Comparison of ENCODE assay signal across 20 cellular contexts in the genomic region with DNA sequence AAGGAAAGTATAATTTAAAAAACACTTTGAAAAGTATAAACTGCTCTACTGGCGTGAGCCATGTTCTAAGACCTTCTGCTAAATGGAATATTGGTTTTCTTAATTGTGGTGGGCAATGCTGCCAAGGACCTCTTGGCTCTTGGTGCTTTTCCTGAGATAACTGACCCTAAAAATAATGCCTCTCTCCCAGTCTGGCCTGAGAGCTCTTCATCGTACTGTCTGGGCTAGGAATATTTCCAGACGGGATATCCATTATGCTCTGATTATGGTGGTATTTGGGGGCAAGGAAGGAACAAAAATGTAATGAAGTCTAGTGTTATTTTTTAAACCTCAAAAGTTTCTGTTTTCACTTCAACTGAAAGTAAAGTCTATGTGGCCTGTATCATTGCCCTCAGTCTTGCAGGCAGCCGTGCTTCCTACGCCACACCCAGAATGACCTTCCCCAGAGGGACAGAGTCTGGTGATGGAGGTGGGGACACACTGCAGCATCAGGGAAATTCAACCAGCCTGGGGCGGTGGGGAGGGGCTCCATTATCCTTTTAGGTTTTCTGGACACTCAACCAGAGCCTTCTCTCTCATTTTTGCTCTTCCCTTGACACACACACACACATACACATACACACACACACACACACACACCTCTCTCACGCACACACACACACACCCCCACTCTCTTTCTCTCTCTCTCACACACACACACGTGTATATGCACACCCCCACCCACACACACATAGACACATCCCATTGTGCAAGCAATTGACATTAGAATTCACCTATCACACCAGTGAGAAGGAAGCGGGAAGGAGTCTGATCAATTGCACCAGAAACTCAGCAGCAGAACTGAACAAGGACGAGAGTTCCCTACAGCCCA.
DNase-seq lines count a peak whose midpoint lies in the region; ATAC-seq, FAIRE-seq and TF ChIP-seq lines count a peak whose summit lies in the region.
"Had no signal": no experiment of that assay in that cellular context is flagged by ENCODE, and none has a peak within 500 bp of the region (broad histone marks: within the 10 kb centered on the region; RNA-seq: fewer than 3 reads in every experiment).

No MANE protein-coding gene starts in this region.

- H3K79me2 ChIP-seq in GM12878 (ENCODE audit: control insufficient read depth, insufficient read depth, low read length), result no peaks in the 10 kb centered on the region

- TF ChIP-seq CTCF in GM10248 (IDR thresholded peaks at IDR 0.05; ENCODE audit: control extremely low read depth, extremely low read depth, low read depth, missing control alignments) (no peak), GM20000 (IDR thresholded peaks at IDR 0.05; ENCODE audit: extremely low read depth, missing control alignments) (no peak), GM12878 (IDR thresholded peaks at IDR 0.05 in 2 of 3, conservative IDR thresholded peaks at IDR 0.05 in 1 of 3; ENCODE audit: control insufficient read depth in 2 of 3, extremely low read depth in 1 of 3, insufficient read depth in 1 of 3, low read depth in 3 of 3, low read length in 3 of 3) (no peak)

- ATAC-seq in GM12878, result peak; percentile 65
- no peak for ATAC-seq in naive B cell (ENCODE audit: low read depth in 2 of 2)
- no peak for ATAC-seq in HG03432 (IDR thresholded peaks at IDR 0.05; ENCODE audit: unreplicated experiment)
- ATAC-seq: PC-3 had no signal

- H3K9me3 Mint-ChIP-seq in naive B cell, result no peaks in the 10 kb centered on the region
- H3K9me3 Mint-ChIP-seq: CD4-positive, alpha-beta T cell had no signal

- no peak overlapping the region for H2AFZ ChIP-seq in GM12878 (ENCODE audit: control insufficient read depth, low read depth, low read length)

- H3K4me2 ChIP-seq in GM12878 (ENCODE audit: control insufficient read depth, insufficient read depth), result no peak overlapping the region

- FAIRE-seq in GM12878 (lab: Jason Lieb, UNC), result no peak
- FAIRE-seq in urothelium cell line (lab: Jason Lieb, UNC), result no peak
- FAIRE-seq: A204.1, GM12891 had no signal

- 73% methylated on average over 10 of the region's 10 CpGs for WGBS in GM12878 (ENCODE audit: insufficient coverage, insufficient replicate concordance, low lambda C conversion rate, missing lambda C conversion rate)

- H4K20me1 ChIP-seq in GM12878 (ENCODE audit: control insufficient read depth, insufficient read depth), result no peaks in the 10 kb centered on the region

- no peaks in the 10 kb centered on the region for H3K9me3 ChIP-seq in GM12878 (replicated peaks; ENCODE audit: control insufficient read depth, insufficient read depth, low read length)
- H3K9me3 ChIP-seq: HAP-1 had no signal

- peaks cover 11 to 22% of the 10 kb centered on the region in 2 experiments for H3K36me3 ChIP-seq in GM12878 (ENCODE audit: control insufficient read depth in 2 of 2, insufficient read depth in 2 of 2, low read length in 1 of 2)
- H3K36me3 ChIP-seq in H7 (replicated peaks; ENCODE audit: control insufficient read depth, insufficient read depth, low read length), result no peaks in the 10 kb centered on the region
- H3K36me3 ChIP-seq: HAP-1 had no signal

- H3K36me3 Mint-ChIP-seq in naive B cell, result peaks cover 42 to 48% of the 10 kb centered on the region in 2 donors

- intact Hi-C loops in GM12878 (cut with micrococcal nuclease; ENCODE audit: unreplicated experiment), result no loop called here

- H3K27ac ChIP-seq in GM12878 (ENCODE audit: control insufficient read depth, insufficient read depth), result no peak overlapping the region

- POLR2A ChIA-PET in GM10248 (lab: Yijun Ruan, JAX) (no interaction called here), GM12878 (lab: Charles Lee) (no interaction called here)

- H3K27me3 Mint-ChIP-seq in naive B cell, result no peaks in the 10 kb centered on the region
- H3K27me3 Mint-ChIP-seq: CD4-positive, alpha-beta T cell had no signal

- TF ChIP-seq POLR2A in GM12878 (IDR thresholded peaks at IDR 0.05; ENCODE audit: low read depth, low read length), result no peak

- no TSS peak for BruUV-seq in GM12878 (replicated peaks; lab: Mats Ljungman, UMichigan)

- in situ Hi-C loops in GM12878 (cut with MboI), result no loop called here

- H3K9ac ChIP-seq in GM12878 (ENCODE audit: control insufficient read depth, insufficient read depth, low read length), result no peak overlapping the region

- peak overlapping the region in 1 of 8 donors; percentile 42 for H3K4me3 Mint-ChIP-seq in naive B cell
- H3K4me3 Mint-ChIP-seq: CD4-positive, alpha-beta T cell had no signal

- SMC1A ChIA-PET in GM12878 (lab: Charles Lee; ENCODE audit: uncharacterized antibody, unreplicated experiment), result no interaction called here

- H3K27ac Mint-ChIP-seq in naive B cell, result peak overlapping the region in 5 of 6 donors; percentile 21 to 52 (median 30)
- H3K27ac Mint-ChIP-seq: CD4-positive, alpha-beta T cell had no signal

- no peak overlapping the region for H3K4me3 ChIP-seq in GM12878
- H3K4me3 ChIP-seq in H7 (ENCODE audit: insufficient read depth, low read depth, low read length), result no peak overlapping the region
- H3K4me3 ChIP-seq: HAP-1 had no signal

- CTCF ChIA-PET in GM10248 (lab: Yijun Ruan, JAX) (interaction anchor here (1.1 kb wide), 1 partner anchor 35 kb away, joined by 3 read pairs; no protein-coding TSS in a partner anchor), GM12878 (lab: Yijun Ruan, JAX) (no interaction called here)

- TF ChIP-seq EP300 in GM12878 (IDR thresholded peaks at IDR 0.05; ENCODE audit: borderline replicate concordance in 1 of 2, control insufficient read depth in 1 of 2, low read depth in 2 of 2, low read length in 2 of 2), result no peak

- TF ChIP-seq RAD21 in GM12878 (IDR thresholded peaks at IDR 0.05; ENCODE audit: insufficient read depth, low read depth, low read length), result no peak

- peak; percentile 43 for DNase-seq in GM10248 (ENCODE audit: extremely low spot score)
- DNase-seq in GM20000 (ENCODE audit: low spot score), result peak; percentile 41
- DNase-seq in GM12878 (ENCODE audit: low read depth, low spot score), result no peak
- DNase-seq in naive B cell, result no peak
- no peak for DNase-seq in NCI-H1105 (lab: John Stamatoyannopoulos, UW)
- no peak for DNase-seq in H7
- DNase-seq in urothelium cell line (ENCODE audit: low spot score), result no peak
- DNase-seq: CD4-positive, alpha-beta T cell; DMS153; GDM1; KBM-7; NCI-H187; NCI-H226; NCI-H524; PC-3; RPMI8226 had no signal

- RAD21 ChIA-PET in GM12878 (lab: Charles Lee; ENCODE audit: unreplicated experiment), result no interaction called here

- no peaks in the 10 kb centered on the region for H3K4me1 ChIP-seq in GM12878 (ENCODE audit: control insufficient read depth, insufficient read depth, low read length)
- H3K4me1 ChIP-seq: HAP-1 had no signal

- H3K27me3 ChIP-seq in GM12878 (replicated peaks in 1 of 2; ENCODE audit: control insufficient read depth in 2 of 2, insufficient read depth in 2 of 2, low read length in 1 of 2) (no peaks in the 10 kb centered on the region), H7 (ENCODE audit: control insufficient read depth, insufficient read depth, low read length) (peaks cover 1% of the 10 kb centered on the region; the same call in 1 of the 2 replicates)

- peaks cover 2 to 11% (median 9%) of the 10 kb centered on the region in 3 donors for H3K4me1 Mint-ChIP-seq in naive B cell

TF ChIP-seq in GM12878, 131 proteins besides CTCF, POLR2A, EP300 and RAD21:
- TF ChIP-seq HDGF (IDR thresholded peaks at IDR 0.05) (0 out of 2 replicates have a peak, but pooled peaks have one; percentile 31), SMAD5 (IDR thresholded peaks at IDR 0.05; ENCODE audit: low read depth) (no peak)
- TF ChIP-seq, protein P1, sequence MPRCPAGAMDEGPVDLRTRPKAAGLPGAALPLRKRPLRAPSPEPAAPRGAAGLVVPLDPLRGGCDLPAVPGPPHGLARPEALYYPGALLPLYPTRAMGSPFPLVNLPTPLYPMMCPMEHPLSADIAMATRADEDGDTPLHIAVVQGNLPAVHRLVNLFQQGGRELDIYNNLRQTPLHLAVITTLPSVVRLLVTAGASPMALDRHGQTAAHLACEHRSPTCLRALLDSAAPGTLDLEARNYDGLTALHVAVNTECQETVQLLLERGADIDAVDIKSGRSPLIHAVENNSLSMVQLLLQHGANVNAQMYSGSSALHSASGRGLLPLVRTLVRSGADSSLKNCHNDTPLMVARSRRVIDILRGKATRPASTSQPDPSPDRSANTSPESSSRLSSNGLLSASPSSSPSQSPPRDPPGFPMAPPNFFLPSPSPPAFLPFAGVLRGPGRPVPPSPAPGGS (IDR thresholded peaks at IDR 0.05; ENCODE audit: borderline replicate concordance, insufficient read depth, low read depth, low read length, poor library complexity, severe bottlenecking), result peak; percentile 13

Comparison
In these comparisons a context has a peak if more than half of its experiments do, and no peak if none do; other contexts are left out.
1. DNase-seq: peak in GM10248 (single experiment) and GM20000 (single experiment); none in GM12878 (single experiment), naive B cell (single experiment), NCI-H1105 (single experiment), H7 (single experiment) and urothelium cell line (single experiment).